ENCODE assay signal across 11 cellular contexts in genomic region chr7:25752967-25753791, GRCh38.
A peak's percentile ranks its signal among the peaks of the same experiment; 100 is the strongest.
DNase-seq lines count a peak whose midpoint lies in the region; ATAC-seq and TF ChIP-seq lines count a peak whose summit lies in the region.
"Had no signal": no experiment of that assay in that cellular context is flagged by ENCODE, and none has a peak within 500 bp of the region (broad histone marks: within the 10 kb centered on the region; RNA-seq: fewer than 3 reads in every experiment).

No MANE protein-coding gene starts in this region.

- H3K4me1 ChIP-seq in ascending aorta = peaks cover 0 to 18% of the 10 kb centered on the region in 2 donors
- peaks cover 5% of the 10 kb centered on the region for H3K4me1 ChIP-seq in right cardiac atrium (ENCODE audit: control insufficient read depth, insufficient read depth, low read length)
- H3K4me1 ChIP-seq in OCI-LY7 (ENCODE audit: insufficient read depth, low read length, poor library complexity, severe bottlenecking) = no peaks in the 10 kb centered on the region

- no peak for TF ChIP-seq CTCF in ascending aorta (IDR thresholded peaks at IDR 0.05)
- TF ChIP-seq CTCF in OCI-LY7 (conservative IDR thresholded peaks at IDR 0.05; ENCODE audit: low read length) = no peak

- intact Hi-C loops in ascending aorta (cut with DNase I) (loop anchor here (2.0 to 5.0 kb wide), 2 partner anchors 94 to 1349 kb away; partner anchors contain the start of gene HOXA2), right cardiac atrium (cut with DNase I) (loop anchor here in 1 of 4 donors (10.0 kb wide), 1 partner anchor 92 kb away; no protein-coding TSS in a partner anchor), posterior vena cava (cut with DNase I) (no loop called here), OCI-LY7 (cut with micrococcal nuclease; ENCODE audit: unreplicated experiment) (no loop called here)

- ATAC-seq in right cardiac atrium = peak; percentile 84 to 86
- ATAC-seq: activated T-cell treated with anti-CD3 and anti-CD28 coated beads, Interleukin-2, amount 50 U/mL, for 4 hours had no signal

- H3K9me3 ChIP-seq in ascending aorta = no peaks in the 10 kb centered on the region
- H3K9me3 ChIP-seq in right cardiac atrium (ENCODE audit: control insufficient read depth, low read length) = no peaks in the 10 kb centered on the region
- 0 out of 2 replicates have a peak, but pooled peaks cover 2% of the 10 kb centered on the region for H3K9me3 ChIP-seq in OCI-LY7 (ENCODE audit: low read length)

- H2AFZ ChIP-seq in OCI-LY7 (ENCODE audit: low read length) = no peak overlapping the region

- WGBS in right cardiac atrium = 67% methylated on average over 16 of the region's 16 CpGs

- no TSS peak for BruUV-seq in OCI-LY7 (replicated peaks; lab: Mats Ljungman, UMichigan)

- H3K4me3 ChIP-seq in ascending aorta = no peak overlapping the region
- H3K4me3 ChIP-seq in right cardiac atrium (ENCODE audit: low read length) = no peak overlapping the region
- no peak overlapping the region for H3K4me3 ChIP-seq in OCI-LY7 (ENCODE audit: low read depth, low read length, poor library complexity, severe bottlenecking)

- no peaks in the 10 kb centered on the region for H3K79me2 ChIP-seq in OCI-LY7 (ENCODE audit: insufficient read depth, low read depth, low read length)

- peak; percentile 94 for DNase-seq in ELF-1 (ENCODE audit: low read depth, low spot score)
- DNase-seq in ascending aorta (ENCODE audit: low spot score in 2 of 2) = peak in 1 of 2 donors; percentile 67
- DNase-seq in right cardiac atrium = peak; percentile 62 to 80 (median 78)
- peak; percentile 34 for DNase-seq in putamen (ENCODE audit: low spot score)
- no peak for DNase-seq in SIG-M5 (lab: John Stamatoyannopoulos, UW)
- DNase-seq in posterior vena cava (ENCODE audit: low spot score) = no peak
- DNase-seq in OCI-LY7 (ENCODE audit: low spot score) = no peak
- no peak for DNase-seq in occipital lobe (lab: John Stamatoyannopoulos, UW)
- DNase-seq: activated T-cell treated with anti-CD3 and anti-CD28 coated beads, Interleukin-2, amount 50 U/mL, for 4 hours; stimulated activated CD4-positive, alpha-beta T cell treated with anti-CD3 and anti-CD28 coated beads, Interleukin-2, amount 100 ng/mL, for 24 hours; T1000 had no signal

- H3K27me3 ChIP-seq in ascending aorta (no peaks in the 10 kb centered on the region), right cardiac atrium (ENCODE audit: control insufficient read depth, insufficient read depth) (no peaks in the 10 kb centered on the region)

- POLR2A ChIA-PET in OCI-LY7 (lab: Charles Lee) = no interaction called here

- peak overlapping the region; percentile 31 to 72 for H3K27ac ChIP-seq in ascending aorta
- peak overlapping the region; percentile 90 for H3K27ac ChIP-seq in right cardiac atrium (ENCODE audit: low read length)
- H3K27ac ChIP-seq in OCI-LY7 (ENCODE audit: low read depth, low read length, poor library complexity, severe bottlenecking) = no peak overlapping the region

- no peaks in the 10 kb centered on the region for H3K9me2 ChIP-seq in OCI-LY7 (ENCODE audit: insufficient read depth, low read length)

- CTCF ChIA-PET in OCI-LY7 (lab: Charles Lee; ENCODE audit: unreplicated experiment) = no interaction called here

- no peak overlapping the region for H3K4me2 ChIP-seq in OCI-LY7 (ENCODE audit: low read length)

- no peaks in the 10 kb centered on the region for H4K20me1 ChIP-seq in OCI-LY7 (ENCODE audit: insufficient read depth, low read length)

- H3K36me3 ChIP-seq in ascending aorta (no peaks in the 10 kb centered on the region), OCI-LY7 (ENCODE audit: insufficient read depth, low read length) (no peaks in the 10 kb centered on the region)

Comparison
In these comparisons a context has a peak if more than half of its experiments do, and no peak if none do; other contexts are left out.
1. DNase-seq: peak in ELF-1 (single experiment), right cardiac atrium (3 of 3) and putamen (single experiment); none in SIG-M5 (single experiment), posterior vena cava (single experiment), OCI-LY7 (single experiment) and occipital lobe (single experiment).